ENCODE assay signal across 9 cellular contexts in the genomic region with DNA sequence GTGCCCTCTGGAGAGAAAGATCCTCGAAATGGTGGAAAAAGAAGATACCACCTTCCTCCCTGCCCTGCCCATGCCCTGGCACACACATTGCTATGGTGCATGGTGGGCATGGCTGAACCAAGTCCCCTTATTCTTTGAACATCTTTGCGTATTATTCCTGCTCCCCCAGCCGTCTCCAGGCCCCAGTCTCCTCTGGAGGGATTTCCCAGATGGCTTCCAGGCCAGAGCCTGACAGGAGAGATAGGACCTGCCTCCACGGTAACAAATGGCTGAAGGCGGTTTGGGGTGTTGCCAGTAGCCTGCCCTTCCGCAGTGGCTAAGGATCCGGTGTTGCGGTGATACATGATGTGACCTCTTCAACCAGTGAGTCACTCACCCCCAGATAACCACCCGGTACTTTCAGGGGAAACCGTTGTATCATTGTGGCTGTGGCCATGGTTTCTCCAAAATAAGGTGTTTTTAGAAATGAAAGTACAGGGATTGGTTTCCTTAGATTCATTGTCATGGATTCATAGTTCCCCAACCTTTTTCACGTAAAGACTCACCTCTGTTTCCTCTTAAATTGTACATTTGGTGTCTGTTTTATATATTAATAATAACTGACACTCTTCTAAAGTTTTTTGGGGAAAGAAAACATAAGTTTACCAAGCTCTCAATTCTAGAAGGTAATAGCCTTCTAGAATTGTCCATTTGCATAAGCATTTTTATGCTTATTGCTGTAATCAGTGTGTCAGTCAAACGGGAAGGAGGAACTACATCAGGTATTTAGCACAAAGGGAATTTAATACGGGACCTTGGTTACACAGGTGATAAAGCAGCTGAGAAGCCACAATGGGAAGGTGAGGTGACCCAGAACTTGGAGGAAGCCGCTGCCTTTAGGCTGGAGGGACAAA. TPM values are rescaled to one million over a fixed set of nuclear protein-coding genes. Genes with fewer than 3 reads are reported as not detected.
A peak's percentile ranks its signal among the peaks of the same experiment; 100 is the strongest.
DNase-seq lines count a peak whose midpoint lies in the region; ATAC-seq and TF ChIP-seq lines count a peak whose summit lies in the region.
"Had no signal": no experiment of that assay in that cellular context is flagged by ENCODE, and none has a peak within 500 bp of the region (broad histone marks: within the 10 kb centered on the region; RNA-seq: fewer than 3 reads in every experiment).

No MANE protein-coding gene starts in this region.

- H3K9me2 ChIP-seq in SK-N-SH, result no peaks in the 10 kb centered on the region

- H3K4me1 Mint-ChIP-seq in activated naive CD8-positive, alpha-beta T cell treated with anti-CD3 and anti-CD28 coated beads, Interleukin-2, amount 50 U/mL, for 24 hours, result peaks cover 87% of the 10 kb centered on the region

- H3K27me3 ChIP-seq in SK-N-SH (ENCODE audit: insufficient read depth), result no peaks in the 10 kb centered on the region

- H3K9me3 ChIP-seq in SK-N-SH, result no peaks in the 10 kb centered on the region

- H3K9me3 Mint-ChIP-seq in activated naive CD8-positive, alpha-beta T cell treated with anti-CD3 and anti-CD28 coated beads, Interleukin-2, amount 50 U/mL, for 24 hours, result no peaks in the 10 kb centered on the region

- peaks cover 93% of the 10 kb centered on the region for H3K79me2 ChIP-seq in SK-N-SH (ENCODE audit: insufficient read depth)

- TF ChIP-seq RAD21 in SK-N-SH (IDR thresholded peaks at IDR 0.05; ENCODE audit: low read length), result no peak

- peak overlapping the region; percentile 58 for H3K4me2 ChIP-seq in SK-N-SH

- peak overlapping the region; percentile 77 for H3K27ac Mint-ChIP-seq in activated naive CD8-positive, alpha-beta T cell treated with anti-CD3 and anti-CD28 coated beads, Interleukin-2, amount 50 U/mL, for 24 hours

- peaks cover 14% of the 10 kb centered on the region for H3F3A ChIP-seq in SK-N-SH (replicated peaks; ENCODE audit: insufficient read depth)

- peaks cover 49% of the 10 kb centered on the region for H4K20me1 ChIP-seq in SK-N-SH (ENCODE audit: insufficient read depth)

- peaks cover 44 to 45% of the 10 kb centered on the region in 2 experiments for H3K4me1 ChIP-seq in SK-N-SH (ENCODE audit: control insufficient read depth in 1 of 2, insufficient read depth in 2 of 2, low read depth in 1 of 2, low read length in 1 of 2)

- peak overlapping the region; percentile 65 to 85 for H3K27ac ChIP-seq in SK-N-SH (ENCODE audit: low read depth in 2 of 2, low read length in 1 of 2)

- ATAC-seq in HG03342 (IDR thresholded peaks at IDR 0.05; ENCODE audit: unreplicated experiment), result peak; percentile 71
- ATAC-seq in activated naive CD8-positive, alpha-beta T cell treated with anti-CD3 and anti-CD28 coated beads, Interleukin-2, amount 50 U/mL, for 24 hours, result peak; percentile 84
- peak; percentile 51 for ATAC-seq in left colon
- ATAC-seq in GM18858 (IDR thresholded peaks at IDR 0.05; ENCODE audit: unreplicated experiment), result no peak

- intact Hi-C loops in left colon (cut with DNase I, micrococcal nuclease), result no loop called here

- DNase-seq in activated naive CD4-positive, alpha-beta T cell treated with Interleukin-2 at 50 U/mL for 16 hours, result peak; percentile 80
- DNase-seq in activated naive CD4-positive, alpha-beta T cell (lab: John Stamatoyannopoulos, UW), result no peak
- DNase-seq in SK-N-SH, result peak; percentile 81
- peak; percentile 77 for DNase-seq in activated naive CD8-positive, alpha-beta T cell treated with anti-CD3 and anti-CD28 coated beads, Interleukin-2, amount 50 U/mL, for 24 hours
- peak in 1 of 2 donors; percentile 70 for DNase-seq in left colon
- DNase-seq in stimulated activated CD8-positive, alpha-beta memory T cell treated with anti-CD3 and anti-CD28 coated beads, Interleukin-7, amount 100 ng/mL, for 48 hours (ENCODE audit: extremely low read depth in 1 of 2, low read depth in 1 of 2), result peak; percentile 59 to 77
- DNase-seq: DND-41 had no signal

- no peak for TF ChIP-seq CTCF in SK-N-SH (IDR thresholded peaks at IDR 0.05)

- H3K36me3 ChIP-seq in SK-N-SH (replicated peaks in 1 of 2; ENCODE audit: control insufficient read depth in 1 of 2, insufficient read depth in 2 of 2, low read length in 1 of 2), result peaks cover 0 to 3% of the 10 kb centered on the region in 2 experiments

- peak; percentile 86 to 96 for TF ChIP-seq EP300 in SK-N-SH (IDR thresholded peaks at IDR 0.05; ENCODE audit: borderline replicate concordance in 1 of 2, low read depth in 1 of 2, low read length in 1 of 2)

- H3K36me3 Mint-ChIP-seq in activated naive CD8-positive, alpha-beta T cell treated with anti-CD3 and anti-CD28 coated beads, Interleukin-2, amount 50 U/mL, for 24 hours (ENCODE audit: low read depth), result peaks cover 1% of the 10 kb centered on the region

- peak overlapping the region; percentile 1 to 23; a peak in 2 of 4 replicates for H3K4me3 ChIP-seq in SK-N-SH (ENCODE audit: low read depth in 2 of 2, low read length in 1 of 2)

- WGBS in SK-N-SH (ENCODE audit: low lambda C conversion rate), result 16% methylated on average over 13 of the region's 14 CpGs

- peak overlapping the region; percentile 71; the same call in 1 of the 2 replicates for H3K9ac ChIP-seq in SK-N-SH

- POLR2A ChIA-PET in SK-N-SH (lab: Yijun Ruan, JAX), result interaction anchor here (0.5 kb wide), 1 partner anchor 16 kb away, joined by 4 read pairs; no protein-coding TSS in a partner anchor

- no peak overlapping the region for H2AFZ ChIP-seq in SK-N-SH (ENCODE audit: low read depth)

- peaks cover 2% of the 10 kb centered on the region for H3K27me3 Mint-ChIP-seq in activated naive CD8-positive, alpha-beta T cell treated with anti-CD3 and anti-CD28 coated beads, Interleukin-2, amount 50 U/mL, for 24 hours

- no peak overlapping the region for H3K4me3 Mint-ChIP-seq in activated naive CD8-positive, alpha-beta T cell treated with anti-CD3 and anti-CD28 coated beads, Interleukin-2, amount 50 U/mL, for 24 hours

- CTCF ChIA-PET in SK-N-SH (lab: Yijun Ruan, JAX), result interaction anchor here (1.1 kb wide), 2 partner anchors 19 to 41 kb away, joined by 3 read pairs; no protein-coding TSS in a partner anchor

TF ChIP-seq in SK-N-SH, 30 proteins besides CTCF, POLR2A, EP300 and RAD21 (continues in another document):
- TF ChIP-seq NRF1 (IDR thresholded peaks at IDR 0.05; ENCODE audit: low read depth, low read length), result no peak
- peak; percentile 94 for TF ChIP-seq FOSL2 (IDR thresholded peaks at IDR 0.05; ENCODE audit: borderline replicate concordance, low read depth)
- TF ChIP-seq MEF2A (IDR thresholded peaks at IDR 0.05; ENCODE audit: borderline replicate concordance, low read depth), result peak; percentile 70; the same call in 1 of the 2 replicates
- TF ChIP-seq GABPA (IDR thresholded peaks at IDR 0.05; ENCODE audit: low read depth), result no peak
- TF ChIP-seq GATA2 (CRISPR knock-in tag; IDR thresholded peaks at IDR 0.05), result peak; percentile 77
- no peak for TF ChIP-seq SMC3 (IDR thresholded peaks at IDR 0.05; ENCODE audit: low read depth, low read length)
- peak; percentile 83; the same call in 1 of the 2 replicates for TF ChIP-seq SIN3A (IDR thresholded peaks at IDR 0.05; ENCODE audit: borderline replicate concordance, low read depth, low read length)
- TF ChIP-seq TCF12 (IDR thresholded peaks at IDR 0.05), result peak; percentile 99
- TF ChIP-seq TEAD4 (IDR thresholded peaks at IDR 0.05; ENCODE audit: borderline replicate concordance, insufficient read depth), result peak; percentile 94
- TF ChIP-seq FOXJ3 (CRISPR knock-in tag; IDR thresholded peaks at IDR 0.05), result peak; percentile 82
- no peak for TF ChIP-seq MXI1 (IDR thresholded peaks at IDR 0.05; ENCODE audit: low read depth, low read length)
- TF ChIP-seq CHD2 (IDR thresholded peaks at IDR 0.05; ENCODE audit: low read length, partially characterized antibody), result peak; percentile 72
- TF ChIP-seq FOXM1 (IDR thresholded peaks at IDR 0.05; ENCODE audit: low read depth), result peak; percentile 80
- peak; percentile 47; the same call in 1 of the 2 replicates for TF ChIP-seq YY1 (IDR thresholded peaks at IDR 0.05; ENCODE audit: low read depth)
- TF ChIP-seq, protein P1, sequence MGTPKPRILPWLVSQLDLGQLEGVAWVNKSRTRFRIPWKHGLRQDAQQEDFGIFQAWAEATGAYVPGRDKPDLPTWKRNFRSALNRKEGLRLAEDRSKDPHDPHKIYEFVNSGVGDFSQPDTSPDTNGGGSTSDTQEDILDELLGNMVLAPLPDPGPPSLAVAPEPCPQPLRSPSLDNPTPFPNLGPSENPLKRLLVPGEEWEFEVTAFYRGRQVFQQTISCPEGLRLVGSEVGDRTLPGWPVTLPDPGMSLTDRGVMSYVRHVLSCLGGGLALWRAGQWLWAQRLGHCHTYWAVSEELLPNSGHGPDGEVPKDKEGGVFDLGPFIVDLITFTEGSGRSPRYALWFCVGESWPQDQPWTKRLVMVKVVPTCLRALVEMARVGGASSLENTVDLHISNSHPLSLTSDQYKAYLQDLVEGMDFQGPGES (IDR thresholded peaks at IDR 0.05; ENCODE audit: low read depth, low read length), result no peak
- TF ChIP-seq RXRA (IDR thresholded peaks at IDR 0.05; ENCODE audit: borderline replicate concordance, low read depth), result peak; percentile 100
- no peak for TF ChIP-seq RCOR1 (IDR thresholded peaks at IDR 0.05; ENCODE audit: low read length)
- no peak for TF ChIP-seq RFX5 (IDR thresholded peaks at IDR 0.05; ENCODE audit: low read length)
- TF ChIP-seq, protein P2, sequence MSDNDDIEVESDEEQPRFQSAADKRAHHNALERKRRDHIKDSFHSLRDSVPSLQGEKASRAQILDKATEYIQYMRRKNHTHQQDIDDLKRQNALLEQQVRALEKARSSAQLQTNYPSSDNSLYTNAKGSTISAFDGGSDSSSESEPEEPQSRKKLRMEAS (IDR thresholded peaks at IDR 0.05; ENCODE audit: low read depth), result peak; percentile 77
- TF ChIP-seq, protein P3, sequence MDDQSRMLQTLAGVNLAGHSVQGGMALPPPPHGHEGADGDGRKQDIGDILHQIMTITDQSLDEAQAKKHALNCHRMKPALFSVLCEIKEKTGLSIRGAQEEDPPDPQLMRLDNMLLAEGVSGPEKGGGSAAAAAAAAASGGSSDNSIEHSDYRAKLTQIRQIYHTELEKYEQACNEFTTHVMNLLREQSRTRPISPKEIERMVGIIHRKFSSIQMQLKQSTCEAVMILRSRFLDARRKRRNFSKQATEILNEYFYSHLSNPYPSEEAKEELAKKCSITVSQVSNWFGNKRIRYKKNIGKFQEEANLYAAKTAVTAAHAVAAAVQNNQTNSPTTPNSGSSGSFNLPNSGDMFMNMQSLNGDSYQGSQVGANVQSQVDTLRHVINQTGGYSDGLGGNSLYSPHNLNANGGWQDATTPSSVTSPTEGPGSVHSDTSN (IDR thresholded peaks at IDR 0.05), result peak; percentile 98

RNA-seq across cellular contexts. Expression of gene SMAD3, which starts 25.9 kb away (rescaled TPM):
- 18.0 and 19.5 TPM in 2 replicates for polyA plus RNA-seq in SK-N-SH (2012; rRNA removed)
- 12.0 and 14.6 TPM in 2 replicates for polyA plus RNA-seq in SK-N-SH (2012; cell fraction: cytosol; rRNA removed)
- polyA plus RNA-seq in SK-N-SH (2012; cell fraction: nucleus; rRNA removed), result 47.4 and 59.5 TPM in 2 replicates
- total RNA-seq in left colon, result 10 to 100 TPM; 33.3 to 60.7 TPM

Comparison
In these comparisons a context has a peak if more than half of its experiments do, and no peak if none do; other contexts are left out.
1. DNase-seq: peak in activated naive CD4-positive, alpha-beta T cell treated with Interleukin-2 at 50 U/mL for 16 hours (single experiment), SK-N-SH (single experiment), activated naive CD8-positive, alpha-beta T cell treated with anti-CD3 and anti-CD28 coated beads, Interleukin-2, amount 50 U/mL, for 24 hours (single experiment) and stimulated activated CD8-positive, alpha-beta memory T cell treated with anti-CD3 and anti-CD28 coated beads, Interleukin-7, amount 100 ng/mL, for 48 hours (2 of 2); none in activated naive CD4-positive, alpha-beta T cell (0 of 4).